In the genomic region with DNA sequence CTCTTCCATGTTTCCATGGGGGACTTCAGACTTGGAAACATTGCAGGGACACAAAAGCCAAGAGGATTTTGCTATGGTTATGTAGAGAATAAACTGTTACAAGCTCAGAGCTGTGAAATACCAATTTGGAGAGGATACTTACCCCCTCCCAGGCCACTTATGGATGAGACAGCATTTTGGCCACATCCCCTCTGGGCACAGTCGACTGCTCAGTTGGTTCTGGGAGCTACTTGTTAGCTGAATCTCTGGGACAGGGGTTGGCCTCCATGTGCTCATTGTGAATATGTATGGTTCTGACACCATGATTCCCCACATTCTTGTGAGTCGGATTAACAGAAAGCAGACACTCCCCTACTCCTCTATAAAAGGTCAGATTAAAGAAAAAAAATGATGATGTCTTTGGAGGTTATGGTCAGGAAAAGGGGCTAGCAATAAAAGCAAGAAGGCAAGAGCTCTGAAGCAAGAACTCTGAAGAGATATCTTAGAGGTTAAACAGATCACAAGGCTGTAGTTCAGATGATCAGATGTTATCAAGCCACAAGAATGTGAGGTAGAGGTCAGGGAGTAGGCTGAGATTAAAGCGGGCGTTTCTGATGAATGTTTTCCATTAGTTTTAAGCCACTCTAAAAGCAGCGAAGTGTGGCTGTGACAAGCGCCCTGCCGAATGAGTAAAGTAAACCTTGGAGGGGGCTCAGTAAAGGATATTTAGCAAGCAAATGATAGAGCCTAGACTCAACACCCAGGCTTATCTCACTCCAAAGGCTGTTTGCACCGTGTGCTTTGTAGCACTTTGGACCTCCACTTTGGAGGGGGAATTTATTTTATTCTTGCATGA, we compare ENCODE assay signal across 9 cellular contexts. TPM values are rescaled to one million over a fixed set of nuclear protein-coding genes. Genes with fewer than 3 reads are reported as not detected.
DNase-seq lines count a peak whose midpoint lies in the region; ATAC-seq, FAIRE-seq and TF ChIP-seq lines count a peak whose summit lies in the region.
"Had no signal": no experiment of that assay in that cellular context is flagged by ENCODE, and none has a peak within 500 bp of the region (broad histone marks: within the 10 kb centered on the region; RNA-seq: fewer than 3 reads in every experiment).

No MANE protein-coding gene starts in this region.

- no peaks in the 10 kb centered on the region for H3K9me2 ChIP-seq in SK-N-SH

- ATAC-seq in GM18517 (IDR thresholded peaks at IDR 0.05; ENCODE audit: unreplicated experiment), result no peak
- no peak for ATAC-seq in GM21360 (IDR thresholded peaks at IDR 0.05; ENCODE audit: unreplicated experiment)

- H3K4me3 ChIP-seq in SK-N-SH (ENCODE audit: low read depth in 2 of 2, low read length in 1 of 2) (peak overlapping the region in 1 of 2 experiments; percentile 21; a peak in 1 of 4 replicates), skin epidermis (no peak overlapping the region)

- POLR2A ChIA-PET in SK-N-SH (lab: Yijun Ruan, JAX), result no interaction called here

- no peaks in the 10 kb centered on the region for H3K27me3 ChIP-seq in SK-N-SH (ENCODE audit: insufficient read depth)

- H3K9me3 ChIP-seq in SK-N-SH, result no peaks in the 10 kb centered on the region

- DNase-seq in GM18507 (ENCODE audit: extremely low spot score, insufficient read length, low read depth) (no peak), SK-N-SH (no peak), fibroblast of gingiva (ENCODE audit: low read depth) (peak; percentile 80), SKM-1 treated with dmso at 0.1 percent for 144 hours (lab: John Stamatoyannopoulos, UW; ENCODE audit: unreplicated experiment) (no peak), iPS-NIHi11 (ENCODE audit: low spot score) (no peak)

- peak in 1 of 2 experiments; percentile 7; a peak in 1 of 4 replicates for TF ChIP-seq EP300 in SK-N-SH (IDR thresholded peaks at IDR 0.05; ENCODE audit: borderline replicate concordance in 1 of 2, low read depth in 1 of 2, low read length in 1 of 2)

- TF ChIP-seq RAD21 in SK-N-SH (IDR thresholded peaks at IDR 0.05; ENCODE audit: low read length), result no peak

- peak overlapping the region; percentile 11; the same call in 1 of the 2 replicates for H3K9ac ChIP-seq in SK-N-SH

- no peak overlapping the region for H2AFZ ChIP-seq in SK-N-SH (ENCODE audit: low read depth)

- 26% methylated on average over 8 of the region's 8 CpGs for WGBS in SK-N-SH (ENCODE audit: low lambda C conversion rate)

- H3K79me2 ChIP-seq in SK-N-SH (ENCODE audit: insufficient read depth), result peaks cover 67% of the 10 kb centered on the region

- FAIRE-seq in GM18507 (lab: Jason Lieb, UNC), result peak; percentile 71

- CTCF ChIA-PET in SK-N-SH (lab: Yijun Ruan, JAX), result interaction anchor here (1.0 kb wide), 1 partner anchor 11 kb away, joined by 3 read pairs; no protein-coding TSS in a partner anchor

- H3K27ac ChIP-seq in SK-N-SH (ENCODE audit: low read depth in 2 of 2, low read length in 1 of 2), result peak overlapping the region; percentile 61 to 82
- H3K27ac ChIP-seq in skin epidermis, result peak overlapping the region in 13 of 21 experiments; percentile 9 to 66 (median 40)
- H3K27ac ChIP-seq: VCaP had no signal

- H3K4me1 ChIP-seq in SK-N-SH (ENCODE audit: control insufficient read depth in 1 of 2, insufficient read depth in 2 of 2, low read depth in 1 of 2, low read length in 1 of 2), result peaks cover 21 to 72% of the 10 kb centered on the region in 2 experiments

- H3K4me2 ChIP-seq in SK-N-SH, result peak overlapping the region; percentile 66

- peaks cover 40% of the 10 kb centered on the region for H3F3A ChIP-seq in SK-N-SH (replicated peaks; ENCODE audit: insufficient read depth)

- TF ChIP-seq CTCF in SK-N-SH (IDR thresholded peaks at IDR 0.05), result no peak

- no peaks in the 10 kb centered on the region for H4K20me1 ChIP-seq in SK-N-SH (ENCODE audit: insufficient read depth)

- H3K36me3 ChIP-seq in SK-N-SH (replicated peaks in 1 of 2; ENCODE audit: control insufficient read depth in 1 of 2, insufficient read depth in 2 of 2, low read length in 1 of 2), result peaks cover 4 to 10% of the 10 kb centered on the region in 2 experiments

TF ChIP-seq in SK-N-SH, 30 proteins besides CTCF, POLR2A, EP300 and RAD21:
- TF ChIP-seq RFX5 (IDR thresholded peaks at IDR 0.05; ENCODE audit: low read length), result no peak
- TF ChIP-seq FOSL2 (IDR thresholded peaks at IDR 0.05; ENCODE audit: borderline replicate concordance, low read depth), result no peak
- peak; percentile 87 for TF ChIP-seq TCF12 (IDR thresholded peaks at IDR 0.05)
- TF ChIP-seq, protein P1, sequence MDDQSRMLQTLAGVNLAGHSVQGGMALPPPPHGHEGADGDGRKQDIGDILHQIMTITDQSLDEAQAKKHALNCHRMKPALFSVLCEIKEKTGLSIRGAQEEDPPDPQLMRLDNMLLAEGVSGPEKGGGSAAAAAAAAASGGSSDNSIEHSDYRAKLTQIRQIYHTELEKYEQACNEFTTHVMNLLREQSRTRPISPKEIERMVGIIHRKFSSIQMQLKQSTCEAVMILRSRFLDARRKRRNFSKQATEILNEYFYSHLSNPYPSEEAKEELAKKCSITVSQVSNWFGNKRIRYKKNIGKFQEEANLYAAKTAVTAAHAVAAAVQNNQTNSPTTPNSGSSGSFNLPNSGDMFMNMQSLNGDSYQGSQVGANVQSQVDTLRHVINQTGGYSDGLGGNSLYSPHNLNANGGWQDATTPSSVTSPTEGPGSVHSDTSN (IDR thresholded peaks at IDR 0.05), result peak; percentile 60
- TF ChIP-seq RXRA (IDR thresholded peaks at IDR 0.05; ENCODE audit: borderline replicate concordance, low read depth), result peak; percentile 78; the same call in 1 of the 2 replicates
- TF ChIP-seq TAF1 (IDR thresholded peaks at IDR 0.05; ENCODE audit: borderline replicate concordance, low read depth, low read length), result no peak
- TF ChIP-seq, protein P2, sequence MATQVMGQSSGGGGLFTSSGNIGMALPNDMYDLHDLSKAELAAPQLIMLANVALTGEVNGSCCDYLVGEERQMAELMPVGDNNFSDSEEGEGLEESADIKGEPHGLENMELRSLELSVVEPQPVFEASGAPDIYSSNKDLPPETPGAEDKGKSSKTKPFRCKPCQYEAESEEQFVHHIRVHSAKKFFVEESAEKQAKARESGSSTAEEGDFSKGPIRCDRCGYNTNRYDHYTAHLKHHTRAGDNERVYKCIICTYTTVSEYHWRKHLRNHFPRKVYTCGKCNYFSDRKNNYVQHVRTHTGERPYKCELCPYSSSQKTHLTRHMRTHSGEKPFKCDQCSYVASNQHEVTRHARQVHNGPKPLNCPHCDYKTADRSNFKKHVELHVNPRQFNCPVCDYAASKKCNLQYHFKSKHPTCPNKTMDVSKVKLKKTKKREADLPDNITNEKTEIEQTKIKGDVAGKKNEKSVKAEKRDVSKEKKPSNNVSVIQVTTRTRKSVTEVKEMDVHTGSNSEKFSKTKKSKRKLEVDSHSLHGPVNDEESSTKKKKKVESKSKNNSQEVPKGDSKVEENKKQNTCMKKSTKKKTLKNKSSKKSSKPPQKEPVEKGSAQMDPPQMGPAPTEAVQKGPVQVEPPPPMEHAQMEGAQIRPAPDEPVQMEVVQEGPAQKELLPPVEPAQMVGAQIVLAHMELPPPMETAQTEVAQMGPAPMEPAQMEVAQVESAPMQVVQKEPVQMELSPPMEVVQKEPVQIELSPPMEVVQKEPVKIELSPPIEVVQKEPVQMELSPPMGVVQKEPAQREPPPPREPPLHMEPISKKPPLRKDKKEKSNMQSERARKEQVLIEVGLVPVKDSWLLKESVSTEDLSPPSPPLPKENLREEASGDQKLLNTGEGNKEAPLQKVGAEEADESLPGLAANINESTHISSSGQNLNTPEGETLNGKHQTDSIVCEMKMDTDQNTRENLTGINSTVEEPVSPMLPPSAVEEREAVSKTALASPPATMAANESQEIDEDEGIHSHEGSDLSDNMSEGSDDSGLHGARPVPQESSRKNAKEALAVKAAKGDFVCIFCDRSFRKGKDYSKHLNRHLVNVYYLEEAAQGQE (IDR thresholded peaks at IDR 0.05; ENCODE audit: low read depth, low read length), result no peak
- peak; percentile 22; the same call in 1 of the 2 replicates for TF ChIP-seq TEAD4 (IDR thresholded peaks at IDR 0.05; ENCODE audit: borderline replicate concordance, insufficient read depth)
- TF ChIP-seq POLR2AphosphoS5 (IDR thresholded peaks at IDR 0.05; ENCODE audit: low read depth, low read length), result peak; percentile 48; the same call in 1 of the 2 replicates
- peak; percentile 55; the same call in 1 of the 2 replicates for TF ChIP-seq MAX (IDR thresholded peaks at IDR 0.05; ENCODE audit: low read depth)
- 0 out of 2 replicates have a peak, but pooled peaks have one; percentile 21 for TF ChIP-seq JUND (IDR thresholded peaks at IDR 0.05)

RNA-seq across cellular contexts. Expression of gene STAMBPL1, which starts 17.2 kb away (rescaled TPM):
- 25.1 and 32.6 TPM in 2 replicates for polyA plus RNA-seq in SK-N-SH (2012; rRNA removed)
- polyA plus RNA-seq in SK-N-SH (2012; cell fraction: cytosol; rRNA removed), result 26.1 and 26.3 TPM in 2 replicates
- polyA plus RNA-seq in SK-N-SH (2012; cell fraction: nucleus; rRNA removed), result 44.5 and 93.2 TPM in 2 replicates

RNA-seq across cellular contexts. Expression of gene ANKRD22, which starts 45.6 kb away (rescaled TPM):
- 0.15 TPM in 2 replicates for polyA plus RNA-seq in SK-N-SH (2012; rRNA removed)
- polyA plus RNA-seq in SK-N-SH (2012; cell fraction: cytosol; rRNA removed), result 0.13 and 0.30 TPM in 2 replicates
- polyA plus RNA-seq in SK-N-SH (2012; cell fraction: nucleus; rRNA removed), result 0.05 TPM in 1 of 2 replicates, not detected in the other

RNA-seq across cellular contexts. Expression of gene ACTA2, which starts 55.3 kb away (rescaled TPM):
- polyA plus RNA-seq in SK-N-SH (2012; rRNA removed), result 119 and 130 TPM in 2 replicates
- 128 and 149 TPM in 2 replicates for polyA plus RNA-seq in SK-N-SH (2012; cell fraction: cytosol; rRNA removed)
- polyA plus RNA-seq in SK-N-SH (2012; cell fraction: nucleus; rRNA removed), result 146 and 161 TPM in 2 replicates
